In genomic region chr10:69080231-69080630, GRCh38 we compare ENCODE assay signal across 24 cellular contexts. TPM values are rescaled to one million over a fixed set of nuclear protein-coding genes. Genes with fewer than 3 reads are reported as not detected.
"Had no signal": no experiment of that assay in that cellular context is flagged by ENCODE, and none has a peak within 500 bp of the region (broad histone marks: within the 10 kb centered on the region; RNA-seq: fewer than 3 reads in every experiment).

No MANE protein-coding gene starts in this region.

- H3K36me3 Mint-ChIP-seq: naive B cell; neural progenitor cell; stimulated activated memory B cell treated with anti-CD40 and anti-IgM and Interleukin-4, amounts not matched to agents 10 μg/mL and 1 μg/mL and 100 μg/mL, for 72 hours had no signal

- H3K4me3 Mint-ChIP-seq: activated T-cell treated with anti-CD3 and anti-CD28 coated beads, Interleukin-2, amount 50 U/mL, for 72 hours; naive B cell; neural progenitor cell; stimulated activated memory B cell treated with anti-CD40 and anti-IgM and Interleukin-4, amounts not matched to agents 10 μg/mL and 1 μg/mL and 100 μg/mL, for 72 hours had no signal

- H3K4me2 ChIP-seq: neural progenitor cell had no signal

- H3K4me3 ChIP-seq: body of pancreas, cardiac muscle cell, gastroesophageal sphincter, heart left ventricle, lower lobe of right lung, neural progenitor cell, uterus had no signal

- ATAC-seq: activated T-cell treated with anti-CD3 and anti-CD28 coated beads, Interleukin-2, amount 50 U/mL, for 72 hours; body of pancreas; gastroesophageal sphincter; heart left ventricle; left lobe of liver; lower lobe of right lung; sciatic nerve; stimulated activated memory B cell treated with anti-CD40 and anti-IgM and Interleukin-4, amounts not matched to agents 10 μg/mL and 1 μg/mL and 100 μg/mL, for 72 hours had no signal

- H3K27ac Mint-ChIP-seq: activated T-cell treated with anti-CD3 and anti-CD28 coated beads, Interleukin-2, amount 50 U/mL, for 72 hours; neural progenitor cell; stimulated activated memory B cell treated with anti-CD40 and anti-IgM and Interleukin-4, amounts not matched to agents 10 μg/mL and 1 μg/mL and 100 μg/mL, for 72 hours had no signal

- H2AFZ ChIP-seq: neural progenitor cell had no signal

- H3K4me1 ChIP-seq: body of pancreas, gastroesophageal sphincter, lower lobe of right lung, uterus had no signal

- H3K27me3 Mint-ChIP-seq: naive B cell; stimulated activated memory B cell treated with anti-CD40 and anti-IgM and Interleukin-4, amounts not matched to agents 10 μg/mL and 1 μg/mL and 100 μg/mL, for 72 hours had no signal

- H3K27ac ChIP-seq: body of pancreas, cardiac muscle cell, epithelial cell of prostate, gastroesophageal sphincter, heart left ventricle, lower lobe of right lung, neural progenitor cell, uterus had no signal

- H3K9me3 Mint-ChIP-seq: activated T-cell treated with anti-CD3 and anti-CD28 coated beads, Interleukin-2, amount 50 U/mL, for 72 hours; naive B cell; neural progenitor cell; stimulated activated memory B cell treated with anti-CD40 and anti-IgM and Interleukin-4, amounts not matched to agents 10 μg/mL and 1 μg/mL and 100 μg/mL, for 72 hours had no signal

- DNase-seq: activated CD4-positive, alpha-beta T cell treated with anti-CD3 and anti-CD28 coated beads for 4 hours; activated CD4-positive, alpha-beta T cell treated with anti-CD3 and anti-CD28 coated beads, Interleukin-2, amount 50 U/mL, for 48 hours; activated CD4-positive, CD25-positive, alpha-beta regulatory T cell; activated effector memory CD4-positive, alpha-beta T cell treated with anti-CD3 and anti-CD28 coated beads, Interleukin-2, amount 50 U/mL, for 16 hours; activated naive CD4-positive, alpha-beta T cell treated with anti-CD3 and anti-CD28 coated beads, Interleukin-2, amount 50 U/mL, for 16 hours; activated T-cell treated with anti-CD3 and anti-CD28 coated beads, Interleukin-2, amount 50 U/mL, for 72 hours; anterior cingulate cortex; body of pancreas; heart left ventricle; lower lobe of right lung; mesendoderm; naive B cell; small intestine; stimulated activated CD4-positive, alpha-beta T cell treated with anti-CD3 and anti-CD28 coated beads, Interleukin-15, amount 100 ng/mL, for 24 hours; trophoblast cell; uterus had no signal

- H3K9me3 ChIP-seq: body of pancreas, gastroesophageal sphincter, heart left ventricle, lower lobe of right lung, uterus had no signal

- H3K27me3 ChIP-seq: body of pancreas, cardiac muscle cell, gastroesophageal sphincter, heart left ventricle, neural progenitor cell, uterus had no signal

- H3K36me3 ChIP-seq: cardiac muscle cell, gastroesophageal sphincter, heart left ventricle, lower lobe of right lung, neural progenitor cell, uterus had no signal

- H3K9ac ChIP-seq: neural progenitor cell had no signal

- FAIRE-seq: keratinocyte, small intestine had no signal

RNA-seq across cellular contexts. Expression of gene SRGN, which starts 7.7 kb away (rescaled TPM):
- total RNA-seq: cardiac muscle cell had no signal
- polyA plus RNA-seq: cardiac muscle cell had no signal
